1 cellular context compared by ENCODE assay signal in genomic region chr11:126113515-126113957, GRCh38.
A peak's percentile ranks its signal among the peaks of the same experiment; 100 is the strongest.
TF ChIP-seq lines count a peak whose summit lies in the region.

No MANE protein-coding gene starts in this region.

TF ChIP-seq in HepG2, 621 proteins besides CTCF, POLR2A, EP300 and RAD21 (continued from another document):
- TF ChIP-seq POGK (CRISPR knock-in tag; conservative IDR thresholded peaks at IDR 0.05) (no peak), ZNF337 (CRISPR knock-in tag; IDR thresholded peaks at IDR 0.05; ENCODE audit: borderline replicate concordance, low read depth) (no peak), TFDP1 (CRISPR knock-in tag; IDR thresholded peaks at IDR 0.05; ENCODE audit: borderline replicate concordance) (peak; percentile 15; the same call in 1 of the 2 replicates), ZNF530 (CRISPR knock-in tag; IDR thresholded peaks at IDR 0.05; ENCODE audit: low read depth) (no peak), DNMT3B (CRISPR knock-in tag; conservative IDR thresholded peaks at IDR 0.05) (no peak), SALL1 (CRISPR knock-in tag; IDR thresholded peaks at IDR 0.05) (no peak; the same call in 1 of the 2 replicates), ZNF274 (CRISPR knock-in tag; IDR thresholded peaks at IDR 0.05) (no peak), MXI1 (IDR thresholded peaks at IDR 0.05; ENCODE audit: borderline replicate concordance, low read depth, low read length) (peak; percentile 36; the same call in 1 of the 3 replicates), AHR (CRISPR knock-in tag; IDR thresholded peaks at IDR 0.05) (no peak), SPEN (CRISPR knock-in tag; IDR thresholded peaks at IDR 0.05; ENCODE audit: low read depth) (0 out of 2 replicates have a peak, but pooled peaks have one; percentile 19), ZFYVE20 (CRISPR knock-in tag; IDR thresholded peaks at IDR 0.05; ENCODE audit: borderline replicate concordance, low read depth) (no peak), CEBPG (CRISPR knock-in tag; IDR thresholded peaks at IDR 0.05) (no peak), ZNF552 (CRISPR knock-in tag; IDR thresholded peaks at IDR 0.05; ENCODE audit: borderline replicate concordance) (no peak), ZFX (CRISPR knock-in tag; IDR thresholded peaks at IDR 0.05; ENCODE audit: low read depth) (peak; percentile 34), NFRKB (IDR thresholded peaks at IDR 0.05) (no peak), CBFB (CRISPR knock-in tag; IDR thresholded peaks at IDR 0.05) (no peak), ZBTB26 (CRISPR knock-in tag; IDR thresholded peaks at IDR 0.05; ENCODE audit: borderline replicate concordance) (no peak), ARID4A (CRISPR knock-in tag; IDR thresholded peaks at IDR 0.05; ENCODE audit: borderline replicate concordance) (no peak), GTF2F1 (IDR thresholded peaks at IDR 0.05; ENCODE audit: low read length) (no peak), RCOR2 (CRISPR knock-in tag; IDR thresholded peaks at IDR 0.05) (no peak), PRDM15 (CRISPR knock-in tag; IDR thresholded peaks at IDR 0.05) (no peak), ZNF891 (CRISPR knock-in tag; IDR thresholded peaks at IDR 0.05) (no peak), ZNF562 (CRISPR knock-in tag; IDR thresholded peaks at IDR 0.05; ENCODE audit: borderline replicate concordance) (no peak), ZNF570 (CRISPR knock-in tag; IDR thresholded peaks at IDR 0.05; ENCODE audit: borderline replicate concordance) (no peak), ZNF607 (CRISPR knock-in tag; IDR thresholded peaks at IDR 0.05; ENCODE audit: borderline replicate concordance) (no peak), PAX8 (CRISPR knock-in tag; IDR thresholded peaks at IDR 0.05; ENCODE audit: borderline replicate concordance) (no peak), TBX2 (CRISPR knock-in tag; IDR thresholded peaks at IDR 0.05; ENCODE audit: borderline replicate concordance) (peak; percentile 61; the same call in 1 of the 2 replicates), ARNT2 (CRISPR knock-in tag; IDR thresholded peaks at IDR 0.05; ENCODE audit: low read depth) (no peak), NR1H2 (CRISPR knock-in tag; IDR thresholded peaks at IDR 0.05; ENCODE audit: borderline replicate concordance, low read depth) (no peak), ZNF20 (CRISPR knock-in tag; IDR thresholded peaks at IDR 0.05) (no peak), SNRNP70 (IDR thresholded peaks at IDR 0.05; ENCODE audit: low read depth, low read length) (no peak), MATR3 (CRISPR knock-in tag; IDR thresholded peaks at IDR 0.05) (no peak), ZBTB4 (CRISPR knock-in tag; IDR thresholded peaks at IDR 0.05; ENCODE audit: borderline replicate concordance) (peak; percentile 77; the same call in 1 of the 2 replicates), NR2F1 (CRISPR knock-in tag; IDR thresholded peaks at IDR 0.05) (no peak), ZFP37 (CRISPR knock-in tag; IDR thresholded peaks at IDR 0.05; ENCODE audit: borderline replicate concordance) (no peak), HDAC2 (CRISPR knock-in tag; IDR thresholded peaks at IDR 0.05) (0 out of 2 replicates have a peak, but pooled peaks have one; percentile 23), JUND (CRISPR knock-in tag; IDR thresholded peaks at IDR 0.05) (no peak), ARNTL (CRISPR knock-in tag; IDR thresholded peaks at IDR 0.05) (no peak), GPN1 (CRISPR knock-in tag; IDR thresholded peaks at IDR 0.05; ENCODE audit: borderline replicate concordance) (no peak), SCMH1 (CRISPR knock-in tag; IDR thresholded peaks at IDR 0.05; ENCODE audit: borderline replicate concordance) (no peak), TBX3 (IDR thresholded peaks at IDR 0.05; ENCODE audit: borderline replicate concordance) (no peak), ZSCAN29 (CRISPR knock-in tag; conservative IDR thresholded peaks at IDR 0.05) (no peak), ZNF44 (CRISPR knock-in tag; IDR thresholded peaks at IDR 0.05) (no peak), ZFP82 (CRISPR knock-in tag; IDR thresholded peaks at IDR 0.05; ENCODE audit: borderline replicate concordance) (no peak), FOXJ3 (CRISPR knock-in tag; IDR thresholded peaks at IDR 0.05; ENCODE audit: borderline replicate concordance) (no peak), ZNF710 (CRISPR knock-in tag; IDR thresholded peaks at IDR 0.05; ENCODE audit: borderline replicate concordance) (peak; percentile 33; the same call in 1 of the 2 replicates), HNF4A (CRISPR knock-in tag; IDR thresholded peaks at IDR 0.05) (no peak), RARA (CRISPR knock-in tag; IDR thresholded peaks at IDR 0.05) (peak; percentile 39; the same call in 1 of the 2 replicates), SOX5 (CRISPR knock-in tag; IDR thresholded peaks at IDR 0.05; ENCODE audit: borderline replicate concordance) (0 out of 2 replicates have a peak, but pooled peaks have one; percentile 35)
